ENCODE assay signal across 25 cellular contexts in the genomic region with DNA sequence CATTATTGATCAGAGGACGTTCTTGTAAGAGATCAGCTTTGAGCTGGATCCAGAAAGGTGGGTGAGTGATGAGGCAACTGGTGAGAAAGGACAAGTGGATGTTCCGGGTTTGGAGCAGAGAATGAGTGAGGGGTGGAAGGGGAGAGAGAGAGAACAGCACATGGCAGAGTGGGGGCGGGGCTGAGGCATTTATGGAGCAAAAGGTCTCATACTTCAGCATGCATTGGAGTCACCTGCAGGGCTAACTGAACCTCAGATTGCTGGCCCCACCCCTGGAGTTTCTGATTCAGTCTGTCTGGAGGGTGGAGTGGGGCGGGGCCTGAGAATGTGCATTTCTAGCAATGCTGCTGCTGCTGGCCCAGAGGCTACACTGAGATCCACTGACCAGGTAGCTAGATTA.
"Had no signal": no experiment of that assay in that cellular context is flagged by ENCODE, and none has a peak within 500 bp of the region (broad histone marks: within the 10 kb centered on the region; RNA-seq: fewer than 3 reads in every experiment).

No MANE protein-coding gene starts in this region.

- H3K27me3 ChIP-seq: pancreas had no signal

- H3K27ac ChIP-seq: coronary artery, esophagus muscularis mucosa, foreskin keratinocyte, gastroesophageal sphincter, neutrophil, transverse colon had no signal

- H3K9me3 ChIP-seq: esophagus muscularis mucosa, gastroesophageal sphincter, heart left ventricle, mucosa of descending colon, neutrophil, pancreas, transverse colon had no signal

- H3K4me1 Mint-ChIP-seq: central memory CD8-positive, alpha-beta T cell; mesothelial cell of epicardium; stimulated activated naive B cell treated with anti-CD40 and anti-IgM and Interleukin-4, amounts not matched to agents 10 μg/mL and 1 μg/mL and 100 μg/mL, for 72 hours had no signal

- H3K4me3 Mint-ChIP-seq: central memory CD8-positive, alpha-beta T cell; mesothelial cell of epicardium; naive B cell; natural killer cell treated with Interleukin-12 subunit alpha and Interleukin-12 subunit beta and Interleukin-15 and Interleukin-18, amount 100 ng/mL, for 72 hours; neural crest cell; stimulated activated naive B cell treated with anti-CD40 and anti-IgM and Interleukin-4, amounts not matched to agents 10 μg/mL and 1 μg/mL and 100 μg/mL, for 72 hours; stimulated activated naive CD8-positive, alpha-beta T cell treated with anti-CD3 and anti-CD28 coated beads, Interleukin-15, Interleukin-2, amounts not matched to agents 100 ng/mL and 50 ng/mL, for 24 hours had no signal

- ATAC-seq: foreskin keratinocyte; gastroesophageal sphincter; left colon; mucosa of descending colon; natural killer cell treated with Interleukin-12 subunit alpha and Interleukin-12 subunit beta and Interleukin-15 and Interleukin-18, amount 100 ng/mL, for 72 hours; sciatic nerve; stimulated activated naive B cell treated with anti-CD40 and anti-IgM and Interleukin-4, amounts not matched to agents 10 μg/mL and 1 μg/mL and 100 μg/mL, for 72 hours had no signal

- H3K36me3 Mint-ChIP-seq: mesothelial cell of epicardium; natural killer cell treated with Interleukin-12 subunit alpha and Interleukin-12 subunit beta and Interleukin-15 and Interleukin-18, amount 100 ng/mL, for 72 hours; stimulated activated naive B cell treated with anti-CD40 and anti-IgM and Interleukin-4, amounts not matched to agents 10 μg/mL and 1 μg/mL and 100 μg/mL, for 72 hours had no signal

- H3K4me3 ChIP-seq: coronary artery, esophagus muscularis mucosa, gastroesophageal sphincter, heart left ventricle, mucosa of descending colon, pancreas, smooth muscle cell, transverse colon had no signal

- H3K36me3 ChIP-seq: esophagus muscularis mucosa, gastroesophageal sphincter, heart left ventricle, neutrophil, pancreas, transverse colon had no signal

- DNase-seq: dermis blood vessel endothelial cell; effector memory CD4-positive, alpha-beta T cell; foreskin keratinocyte; hippocampal formation; left colon; mesenchymal stem cell; mucosa of descending colon; naive B cell; retina; stimulated activated CD4-positive, alpha-beta T cell treated with anti-CD3 and anti-CD28 coated beads, Interleukin-2, amount 100 ng/mL, for 48 hours; stimulated activated naive B cell treated with anti-CD40 and anti-IgM and Interleukin-4, amounts not matched to agents 10 μg/mL and 1 μg/mL and 100 μg/mL, for 72 hours; transverse colon had no signal

- H3K4me1 ChIP-seq: foreskin keratinocyte, transverse colon had no signal

- H3K27ac Mint-ChIP-seq: mesothelial cell of epicardium; naive B cell; natural killer cell treated with Interleukin-12 subunit alpha and Interleukin-12 subunit beta and Interleukin-15 and Interleukin-18, amount 100 ng/mL, for 72 hours; stimulated activated naive B cell treated with anti-CD40 and anti-IgM and Interleukin-4, amounts not matched to agents 10 μg/mL and 1 μg/mL and 100 μg/mL, for 72 hours; stimulated activated naive CD8-positive, alpha-beta T cell treated with anti-CD3 and anti-CD28 coated beads, Interleukin-15, Interleukin-2, amounts not matched to agents 100 ng/mL and 50 ng/mL, for 24 hours had no signal

- H3K9me3 Mint-ChIP-seq: central memory CD8-positive, alpha-beta T cell; mesothelial cell of epicardium; neural crest cell; stimulated activated naive B cell treated with anti-CD40 and anti-IgM and Interleukin-4, amounts not matched to agents 10 μg/mL and 1 μg/mL and 100 μg/mL, for 72 hours; stimulated activated naive CD8-positive, alpha-beta T cell treated with anti-CD3 and anti-CD28 coated beads, Interleukin-15, Interleukin-2, amounts not matched to agents 100 ng/mL and 50 ng/mL, for 24 hours had no signal
